ENCODE assay signal across 9 cellular contexts in the genomic region with DNA sequence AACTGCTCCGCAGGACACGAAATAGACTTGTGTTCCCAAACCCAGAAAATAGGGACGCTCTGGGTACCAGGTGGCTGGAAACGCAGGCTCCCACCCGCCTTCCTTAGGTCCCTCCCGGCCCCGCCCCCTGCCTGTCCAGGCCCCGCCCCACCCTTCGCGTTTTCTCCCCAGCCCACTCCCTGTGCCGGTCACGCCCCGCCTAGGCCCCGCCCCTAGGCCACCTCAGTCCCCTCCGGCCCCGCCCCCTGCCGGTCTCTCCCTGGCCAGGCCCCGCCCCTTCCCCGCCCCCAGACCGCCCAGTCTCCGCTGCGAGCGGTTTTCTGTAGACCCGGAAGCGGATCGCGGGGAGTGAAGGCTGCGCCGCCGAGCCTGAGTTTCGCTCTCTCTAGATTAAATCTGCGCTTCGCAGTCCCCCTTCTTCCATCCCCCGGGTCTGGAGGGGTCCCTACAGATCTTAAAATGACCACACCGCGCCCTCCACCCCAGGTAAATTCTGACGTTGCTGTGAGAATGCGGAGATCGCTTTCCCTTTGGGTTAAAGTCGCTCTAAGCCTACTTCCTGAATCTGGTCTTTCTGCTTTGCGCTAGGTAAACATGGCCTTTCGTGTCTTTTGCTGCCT. TPM values are rescaled to one million over a fixed set of nuclear protein-coding genes. Genes with fewer than 3 reads are reported as not detected.
DNase-seq lines count a peak whose midpoint lies in the region; ATAC-seq and TF ChIP-seq lines count a peak whose summit lies in the region.
"Had no signal": no experiment of that assay in that cellular context is flagged by ENCODE, and none has a peak within 500 bp of the region (broad histone marks: within the 10 kb centered on the region; RNA-seq: fewer than 3 reads in every experiment).

No MANE protein-coding gene starts in this region.

- no peak for TF ChIP-seq CTCF in colonic mucosa (IDR thresholded peaks at IDR 0.05)

- ATAC-seq in GM18517 (IDR thresholded peaks at IDR 0.05; ENCODE audit: unreplicated experiment) = no peak
- ATAC-seq: A549 had no signal

- intact Hi-C loops in colonic mucosa (cut with DNase I) = loop anchor here (10.0 kb wide), 3 partner anchors 138 to 548 kb away; a partner anchor contains a TSS

- no peaks in the 10 kb centered on the region for H3K9me3 ChIP-seq in colonic mucosa

- DNase-seq in NCI-H2081 (lab: John Stamatoyannopoulos, UW) (peak; percentile 25 to 48), NCI-H2081 treated with DMSO at 0.1 percent for 48 hours (lab: John Stamatoyannopoulos, UW) (no peak), NCI-H1930 (lab: John Stamatoyannopoulos, UW) (peak; percentile 91 to 94), colonic mucosa (peak; percentile 98), kidney tubule cell (ENCODE audit: low spot score) (peak; percentile 79)
- DNase-seq in activated CD4-positive, alpha-beta T cell treated with anti-CD3 and anti-CD28 coated beads for 48 hours = peak; percentile 97
- peak; percentile 94 to 95 (median 94) for DNase-seq in stimulated activated CD4-positive, alpha-beta T cell treated with anti-CD3 and anti-CD28 coated beads, Interleukin-12 subunit alpha, Interleukin-12 subunit beta, amount 100 ng/mL, for 48 hours (ENCODE audit: low read depth in 2 of 3, low spot score in 1 of 3)

- H3K27ac ChIP-seq in colonic mucosa = peak overlapping the region; percentile 85
- H3K27ac ChIP-seq: A549 had no signal

- H3K27me3 ChIP-seq in colonic mucosa = no peaks in the 10 kb centered on the region

- H3K36me3 ChIP-seq in colonic mucosa = no peaks in the 10 kb centered on the region

- peak overlapping the region; percentile 26 to 73 for H3K9ac ChIP-seq in colonic mucosa (ENCODE audit: low read depth in 2 of 2, low read length in 2 of 2)

- H3K4me3 ChIP-seq in colonic mucosa = peak overlapping the region; percentile 68
- H3K4me3 ChIP-seq: A549 had no signal

- H3K4me1 ChIP-seq in colonic mucosa = no peaks in the 10 kb centered on the region
- H3K4me1 ChIP-seq: A549 had no signal

RNA-seq across cellular contexts. Expression of a gene that starts 3.7 kb away (rescaled TPM):
- total RNA-seq in colonic mucosa = 1 to 10 TPM; 1.6 to 2.2 TPM

RNA-seq across cellular contexts. Expression of a gene that starts 38.0 kb away (rescaled TPM):
- 1 to 10 TPM; 6.2 to 7.6 TPM for total RNA-seq in colonic mucosa

RNA-seq across cellular contexts. Expression of a gene that starts 57.8 kb away (rescaled TPM):
- 1 to 10 TPM; 5.8 to 7.1 TPM for total RNA-seq in colonic mucosa
